Comparison of ENCODE assay signal across 7 cellular contexts in genomic region chr11:116692318-116693106, GRCh38.
"Had no signal": no experiment of that assay in that cellular context is flagged by ENCODE, and none has a peak within 500 bp of the region (broad histone marks: within the 10 kb centered on the region; RNA-seq: fewer than 3 reads in every experiment).

No MANE protein-coding gene starts in this region.

- DNase-seq: cortex of kidney, SHP77 had no signal

- H3K4me3 Mint-ChIP-seq: activated B cell treated with CpG ODN at 0.5 μM for 24 hours; activated CD4-positive, alpha-beta T cell treated with anti-CD3 and anti-CD28 coated beads, Interleukin-2, amount 10 ng/mL, durations not matched to agents 24 days and 14 days; activated T-helper 1 cell treated with anti-CD3 and anti-CD28 coated beads, Interleukin-12 subunit alpha, Interleukin-12 subunit beta, Interleukin-2, Interleukin-4 antibody, amounts not matched to agents 30 ng/mL and 10 ng/mL and 1 ng/mL, durations not matched to agents 14 hours and 24 hours and 36 hours; mesothelial cell of epicardium; stimulated activated naive CD8-positive, alpha-beta T cell treated with anti-CD3 and anti-CD28 coated beads, Interleukin-15, amount 100 ng/mL, for 72 hours had no signal

- H3K4me1 Mint-ChIP-seq: activated CD4-positive, alpha-beta T cell treated with anti-CD3 and anti-CD28 coated beads, Interleukin-2, amount 10 ng/mL, durations not matched to agents 24 days and 14 days; stimulated activated naive CD8-positive, alpha-beta T cell treated with anti-CD3 and anti-CD28 coated beads, Interleukin-15, amount 100 ng/mL, for 72 hours had no signal

- H3K9me3 Mint-ChIP-seq: activated B cell treated with CpG ODN at 0.5 μM for 24 hours; activated CD4-positive, alpha-beta T cell treated with anti-CD3 and anti-CD28 coated beads, Interleukin-2, amount 10 ng/mL, durations not matched to agents 24 days and 14 days; activated T-helper 1 cell treated with anti-CD3 and anti-CD28 coated beads, Interleukin-12 subunit alpha, Interleukin-12 subunit beta, Interleukin-2, Interleukin-4 antibody, amounts not matched to agents 30 ng/mL and 10 ng/mL and 1 ng/mL, durations not matched to agents 14 hours and 24 hours and 36 hours; mesothelial cell of epicardium; stimulated activated naive CD8-positive, alpha-beta T cell treated with anti-CD3 and anti-CD28 coated beads, Interleukin-15, amount 100 ng/mL, for 72 hours had no signal

- H3K36me3 Mint-ChIP-seq: mesothelial cell of epicardium had no signal

- H3K27ac Mint-ChIP-seq: activated B cell treated with CpG ODN at 0.5 μM for 24 hours; activated CD4-positive, alpha-beta T cell treated with anti-CD3 and anti-CD28 coated beads, Interleukin-2, amount 10 ng/mL, durations not matched to agents 24 days and 14 days; activated T-helper 1 cell treated with anti-CD3 and anti-CD28 coated beads, Interleukin-12 subunit alpha, Interleukin-12 subunit beta, Interleukin-2, Interleukin-4 antibody, amounts not matched to agents 30 ng/mL and 10 ng/mL and 1 ng/mL, durations not matched to agents 14 hours and 24 hours and 36 hours; stimulated activated naive CD8-positive, alpha-beta T cell treated with anti-CD3 and anti-CD28 coated beads, Interleukin-15, amount 100 ng/mL, for 72 hours had no signal
